10 cellular contexts compared by ENCODE assay signal in the genomic region with DNA sequence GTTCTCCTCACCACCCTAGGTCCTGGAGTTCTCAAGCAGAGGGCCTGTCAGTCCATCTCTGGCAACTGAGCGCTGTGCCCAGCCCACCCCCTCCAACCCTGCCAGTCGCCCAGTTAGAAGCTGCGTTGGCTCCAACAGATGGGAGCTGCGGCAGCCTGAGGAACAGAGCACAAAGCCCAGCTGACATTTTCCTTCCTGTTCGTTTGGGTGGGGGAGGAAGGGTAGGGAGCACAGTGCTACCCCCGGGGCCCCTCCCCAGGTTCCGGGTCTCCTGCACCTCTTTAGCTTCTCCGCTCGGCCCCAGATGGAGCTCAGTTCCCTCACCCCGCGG. TPM values are rescaled to one million over a fixed set of nuclear protein-coding genes. Genes with fewer than 3 reads are reported as not detected.
DNase-seq lines count a peak whose midpoint lies in the region; ATAC-seq and TF ChIP-seq lines count a peak whose summit lies in the region.
"Had no signal": no experiment of that assay in that cellular context is flagged by ENCODE, and none has a peak within 500 bp of the region (broad histone marks: within the 10 kb centered on the region; RNA-seq: fewer than 3 reads in every experiment).

No MANE protein-coding gene starts in this region.

- H3K27ac ChIP-seq in mesendoderm (ENCODE audit: low read depth, low read length) (no peak overlapping the region), suprapubic skin (no peak overlapping the region)

- H3K4ac ChIP-seq in mesendoderm (ENCODE audit: low read depth, low read length), result peak overlapping the region; percentile 63

- peaks cover 17% of the 10 kb centered on the region for H3K79me1 ChIP-seq in mesendoderm (ENCODE audit: low read length)

- H3K4me3 ChIP-seq in mesendoderm (ENCODE audit: low read length), result peak overlapping the region; percentile 57
- H3K4me3 ChIP-seq in suprapubic skin, result peak overlapping the region; percentile 51

- no peak for DNase-seq in activated CD8-positive, alpha-beta T cell treated with anti-CD3 and anti-CD28 coated beads for 36 hours
- no peak for DNase-seq in activated CD8-positive, alpha-beta T cell treated with anti-CD3 and anti-CD28 coated beads, Interleukin-2, amount 10 ng/mL, durations not matched to agents 7 days and 5 days
- DNase-seq in cerebellar cortex (ENCODE audit: low spot score) (peak; percentile 63), mesendoderm (peak; percentile 16), suprapubic skin (ENCODE audit: low spot score in 2 of 2) (no peak), Calu3 (no peak)
- no peak for DNase-seq in stimulated activated CD4-positive, alpha-beta T cell treated with anti-CD3 and anti-CD28 coated beads, Interleukin-4, amount 100 ng/mL, for 4 hours
- DNase-seq: activated CD4-positive, alpha-beta memory T cell treated with anti-CD3 and anti-CD28 coated beads for 36 hours had no signal

- no peak overlapping the region for H2BK5ac ChIP-seq in mesendoderm (ENCODE audit: low read length)

- peak overlapping the region; percentile 78 for H3K18ac ChIP-seq in mesendoderm (ENCODE audit: low read length)

- H3K36me3 Mint-ChIP-seq in activated CD8-positive, alpha-beta T cell treated with anti-CD3 and anti-CD28 coated beads for 36 hours (ENCODE audit: low read depth), result no peaks in the 10 kb centered on the region
- H3K36me3 Mint-ChIP-seq in activated CD8-positive, alpha-beta T cell treated with anti-CD3 and anti-CD28 coated beads, Interleukin-2, amount 10 ng/mL, durations not matched to agents 7 days and 5 days (ENCODE audit: low read depth), result no peaks in the 10 kb centered on the region
- no peaks in the 10 kb centered on the region for H3K36me3 Mint-ChIP-seq in Calu3 (ENCODE audit: insufficient read depth, unreplicated experiment)
- H3K36me3 Mint-ChIP-seq: activated CD4-positive, alpha-beta memory T cell treated with anti-CD3 and anti-CD28 coated beads for 36 hours had no signal

- intact Hi-C loops in activated CD8-positive, alpha-beta T cell treated with anti-CD3 and anti-CD28 coated beads for 36 hours (cut with micrococcal nuclease), result no loop called here
- intact Hi-C loops in Calu3 (cut with micrococcal nuclease; ENCODE audit: unreplicated experiment), result no loop called here

- no peak for ATAC-seq in activated CD8-positive, alpha-beta T cell treated with anti-CD3 and anti-CD28 coated beads for 36 hours
- ATAC-seq in activated CD8-positive, alpha-beta T cell treated with anti-CD3 and anti-CD28 coated beads, Interleukin-2, amount 10 ng/mL, durations not matched to agents 7 days and 5 days, result no peak
- ATAC-seq in HG03571 (IDR thresholded peaks at IDR 0.05; ENCODE audit: unreplicated experiment), result no peak

- H3K27me3 Mint-ChIP-seq in activated CD8-positive, alpha-beta T cell treated with anti-CD3 and anti-CD28 coated beads for 36 hours, result peaks cover 26% of the 10 kb centered on the region
- peaks cover 49% of the 10 kb centered on the region for H3K27me3 Mint-ChIP-seq in activated CD8-positive, alpha-beta T cell treated with anti-CD3 and anti-CD28 coated beads, Interleukin-2, amount 10 ng/mL, durations not matched to agents 7 days and 5 days (ENCODE audit: low read depth)
- H3K27me3 Mint-ChIP-seq in Calu3 (ENCODE audit: unreplicated experiment), result peaks cover 92% of the 10 kb centered on the region

- POLR2A ChIA-PET in activated CD8-positive, alpha-beta T cell treated with anti-CD3 and anti-CD28 coated beads for 36 hours (lab: Charles Lee), result interaction anchor here (0.8 kb wide), 1 partner anchor 42 kb away, joined by 3 read pairs; no protein-coding TSS in a partner anchor
- POLR2A ChIA-PET in activated CD8-positive, alpha-beta T cell treated with anti-CD3 and anti-CD28 coated beads, Interleukin-2, amount 10 ng/mL, durations not matched to agents 7 days and 5 days (lab: Charles Lee), result no interaction called here

- peaks cover 9% of the 10 kb centered on the region for H3K4me1 Mint-ChIP-seq in activated CD8-positive, alpha-beta T cell treated with anti-CD3 and anti-CD28 coated beads for 36 hours (ENCODE audit: low read depth)
- H3K4me1 Mint-ChIP-seq in activated CD8-positive, alpha-beta T cell treated with anti-CD3 and anti-CD28 coated beads, Interleukin-2, amount 10 ng/mL, durations not matched to agents 7 days and 5 days (ENCODE audit: low read depth), result peaks cover 14% of the 10 kb centered on the region
- H3K4me1 Mint-ChIP-seq in Calu3 (ENCODE audit: low read depth, unreplicated experiment), result no peaks in the 10 kb centered on the region

- no peak for TF ChIP-seq POLR2A in suprapubic skin (IDR thresholded peaks at IDR 0.05)

- peak overlapping the region; percentile 85 for H3K9ac ChIP-seq in mesendoderm (ENCODE audit: low read length)

- no peak for TF ChIP-seq CTCF in activated CD8-positive, alpha-beta T cell treated with anti-CD3 and anti-CD28 coated beads for 36 hours (IDR thresholded peaks at IDR 0.05)
- no peak for TF ChIP-seq CTCF in suprapubic skin (IDR thresholded peaks at IDR 0.05)
- no peak for TF ChIP-seq CTCF in Calu3 (IDR thresholded peaks at IDR 0.05; ENCODE audit: unreplicated experiment)

- H3K9me3 Mint-ChIP-seq in activated CD8-positive, alpha-beta T cell treated with anti-CD3 and anti-CD28 coated beads for 36 hours, result no peaks in the 10 kb centered on the region
- no peaks in the 10 kb centered on the region for H3K9me3 Mint-ChIP-seq in activated CD8-positive, alpha-beta T cell treated with anti-CD3 and anti-CD28 coated beads, Interleukin-2, amount 10 ng/mL, durations not matched to agents 7 days and 5 days (ENCODE audit: insufficient read depth)
- no peaks in the 10 kb centered on the region for H3K9me3 Mint-ChIP-seq in Calu3 (ENCODE audit: low read depth, unreplicated experiment)
- H3K9me3 Mint-ChIP-seq: activated CD4-positive, alpha-beta memory T cell treated with anti-CD3 and anti-CD28 coated beads for 36 hours had no signal

- no peak for TF ChIP-seq EP300 in suprapubic skin (IDR thresholded peaks at IDR 0.05)

- H2BK15ac ChIP-seq in mesendoderm (replicated peaks; ENCODE audit: low read depth), result no peak overlapping the region

- no peaks in the 10 kb centered on the region for H3K27me3 ChIP-seq in mesendoderm (ENCODE audit: insufficient read depth, low read length, poor library complexity)
- H3K27me3 ChIP-seq in suprapubic skin, result peaks cover 37% of the 10 kb centered on the region

- H3K36me3 ChIP-seq in mesendoderm (ENCODE audit: control insufficient read depth, insufficient read depth, low read length), result no peaks in the 10 kb centered on the region
- no peaks in the 10 kb centered on the region for H3K36me3 ChIP-seq in suprapubic skin

- CTCF ChIA-PET in activated CD8-positive, alpha-beta T cell treated with anti-CD3 and anti-CD28 coated beads for 36 hours (lab: Charles Lee), result interaction anchor here (6.5 kb wide), 1 partner anchor 80 kb away, joined by 26 read pairs; no protein-coding TSS in a partner anchor
- CTCF ChIA-PET in activated CD8-positive, alpha-beta T cell treated with anti-CD3 and anti-CD28 coated beads, Interleukin-2, amount 10 ng/mL, durations not matched to agents 7 days and 5 days (lab: Charles Lee), result interaction anchor here (0.6 to 2.2 kb wide), 4 partner anchors 79 to 221 kb away, joined by 3 to 7 read pairs (median 3); no protein-coding TSS in a partner anchor
- CTCF ChIA-PET in Calu3 (lab: Charles Lee), result interaction anchor here (0.9 to 1.7 kb wide), 5 partner anchors 18 to 123 kb away, joined by 3 to 4 read pairs (median 3); no protein-coding TSS in a partner anchor

- H4K5ac ChIP-seq in mesendoderm (ENCODE audit: low read length), result no peak overlapping the region

- peak overlapping the region; percentile 91 for H3K56ac ChIP-seq in mesendoderm (ENCODE audit: low read length)

- H3K4me3 Mint-ChIP-seq in activated CD8-positive, alpha-beta T cell treated with anti-CD3 and anti-CD28 coated beads for 36 hours, result peak overlapping the region; percentile 52
- no peak overlapping the region for H3K4me3 Mint-ChIP-seq in activated CD8-positive, alpha-beta T cell treated with anti-CD3 and anti-CD28 coated beads, Interleukin-2, amount 10 ng/mL, durations not matched to agents 7 days and 5 days
- no peak overlapping the region for H3K4me3 Mint-ChIP-seq in Calu3 (ENCODE audit: low read depth, unreplicated experiment)
- H3K4me3 Mint-ChIP-seq: activated CD4-positive, alpha-beta memory T cell treated with anti-CD3 and anti-CD28 coated beads for 36 hours had no signal

- no peak overlapping the region for H4K8ac ChIP-seq in mesendoderm (ENCODE audit: low read depth, low read length)

- H3K9me3 ChIP-seq in suprapubic skin, result no peaks in the 10 kb centered on the region

- no peak overlapping the region for H3K27ac Mint-ChIP-seq in activated CD8-positive, alpha-beta T cell treated with anti-CD3 and anti-CD28 coated beads for 36 hours
- no peak overlapping the region for H3K27ac Mint-ChIP-seq in activated CD8-positive, alpha-beta T cell treated with anti-CD3 and anti-CD28 coated beads, Interleukin-2, amount 10 ng/mL, durations not matched to agents 7 days and 5 days
- H3K27ac Mint-ChIP-seq in Calu3 (ENCODE audit: unreplicated experiment), result no peak overlapping the region
- H3K27ac Mint-ChIP-seq: activated CD4-positive, alpha-beta memory T cell treated with anti-CD3 and anti-CD28 coated beads for 36 hours had no signal

- no peak overlapping the region for H3K23ac ChIP-seq in mesendoderm (ENCODE audit: low read length)

- H2AK5ac ChIP-seq in mesendoderm (ENCODE audit: low read length), result no peak overlapping the region

- H2BK120ac ChIP-seq in mesendoderm (ENCODE audit: low read depth, low read length), result no peak overlapping the region

- no TSS peak for BruUV-seq in Calu3 (replicated peaks; lab: Mats Ljungman, UMichigan)

- peak overlapping the region; percentile 76 for H3K4me2 ChIP-seq in mesendoderm (ENCODE audit: low read length)

- WGBS in mesendoderm (ENCODE audit: extremely low coverage, insufficient coverage, low lambda C conversion rate), result no CpG with 5 or more reads among the region's 11 CpGs
- 55% methylated on average over 9 of the region's 11 CpGs for WGBS in suprapubic skin

- H3K4me1 ChIP-seq in mesendoderm (ENCODE audit: control insufficient read depth, low read depth, low read length) (peaks cover 20% of the 10 kb centered on the region), suprapubic skin (peaks cover 17% of the 10 kb centered on the region)

- peaks cover 43% of the 10 kb centered on the region for H3K79me2 ChIP-seq in mesendoderm (ENCODE audit: control insufficient read depth, insufficient read depth, low read length)

RNA-seq across cellular contexts. Expression of a gene that starts 1.4 kb away (rescaled TPM):
- total RNA-seq in activated CD8-positive, alpha-beta T cell treated with anti-CD3 and anti-CD28 coated beads for 36 hours, result not detected
- total RNA-seq in activated CD8-positive, alpha-beta T cell treated with anti-CD3 and anti-CD28 coated beads, Interleukin-2, amount 10 ng/mL, durations not matched to agents 7 days and 5 days, result not detected
- 26.7 TPM for polyA plus RNA-seq in mesendoderm (2013, experiment 1 of 2)
- 26.5 TPM for polyA plus RNA-seq in mesendoderm (2013, experiment 2 of 2)
- under 1 TPM; 0.19 to 0.85 (median 0.27) TPM for total RNA-seq in suprapubic skin
- total RNA-seq in Calu3 (2022), result not detected in 2 replicates
- total RNA-seq: activated CD4-positive, alpha-beta memory T cell treated with anti-CD3 and anti-CD28 coated beads for 36 hours; bronchial epithelial cell had no signal

Comparison
In these comparisons a context has a peak if more than half of its experiments do, and no peak if none do; other contexts are left out.
1. DNase-seq: peak in cerebellar cortex (single experiment) and mesendoderm (single experiment); none in activated CD8-positive, alpha-beta T cell treated with anti-CD3 and anti-CD28 coated beads for 36 hours (single experiment), activated CD8-positive, alpha-beta T cell treated with anti-CD3 and anti-CD28 coated beads, Interleukin-2, amount 10 ng/mL, durations not matched to agents 7 days and 5 days (single experiment), suprapubic skin (0 of 2), Calu3 (single experiment) and stimulated activated CD4-positive, alpha-beta T cell treated with anti-CD3 and anti-CD28 coated beads, Interleukin-4, amount 100 ng/mL, for 4 hours (0 of 2).